In the genomic region with DNA sequence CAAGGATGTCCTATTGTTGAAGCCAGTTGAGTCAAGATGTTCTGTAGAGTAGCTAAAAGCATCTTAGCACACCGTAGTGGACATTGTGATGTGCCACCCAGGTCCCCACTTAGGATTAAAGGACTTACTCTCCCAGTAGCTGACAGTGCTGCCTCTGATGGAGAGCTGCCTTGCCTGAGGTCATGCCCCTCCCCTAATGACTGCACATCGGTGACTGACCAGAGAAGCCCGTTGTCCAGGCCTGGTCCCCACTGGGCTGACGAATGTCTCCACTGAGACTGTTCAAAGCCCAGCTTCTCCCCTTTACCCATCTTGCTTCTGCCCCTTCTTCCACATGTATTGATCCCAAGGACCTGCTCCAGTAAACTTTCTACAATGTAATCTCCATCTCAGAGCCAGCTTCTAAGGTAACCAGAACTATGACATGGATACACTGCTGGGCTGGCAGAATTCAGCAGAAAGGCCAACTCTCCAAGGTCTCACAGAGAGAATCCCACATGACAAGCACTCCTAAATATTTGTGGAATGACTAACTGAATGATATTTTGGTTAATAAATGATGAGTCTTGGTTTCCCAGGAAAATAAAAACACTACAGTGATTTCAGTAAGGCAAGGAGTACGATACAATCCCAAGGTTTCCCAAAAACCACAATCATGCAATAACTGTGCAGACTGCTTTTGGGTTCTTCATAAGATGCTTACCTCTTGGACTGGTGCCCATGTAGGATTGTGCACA, we compare ENCODE assay signal across 17 cellular contexts.
A peak's percentile ranks its signal among the peaks of the same experiment; 100 is the strongest.
DNase-seq lines count a peak whose midpoint lies in the region; ATAC-seq and TF ChIP-seq lines count a peak whose summit lies in the region.
"Had no signal": no experiment of that assay in that cellular context is flagged by ENCODE, and none has a peak within 500 bp of the region (broad histone marks: within the 10 kb centered on the region; RNA-seq: fewer than 3 reads in every experiment).

No MANE protein-coding gene starts in this region.

- H3K4me1 Mint-ChIP-seq in activated naive CD4-positive, alpha-beta T cell treated with anti-CD3 and anti-CD28 coated beads, Interleukin-2, amount 10 ng/mL, durations not matched to agents 7 days and 5 days = no peaks in the 10 kb centered on the region
- H3K4me1 Mint-ChIP-seq: activated B cell treated with CpG ODN at 0.5 μM for 24 hours; activated naive CD8-positive, alpha-beta T cell treated with anti-CD3 and anti-CD28 coated beads, Interleukin-2, amount 50 U/mL, for 24 hours; B cell had no signal

- H3K4me3 Mint-ChIP-seq in activated naive CD4-positive, alpha-beta T cell treated with anti-CD3 and anti-CD28 coated beads, Interleukin-2, amount 10 ng/mL, durations not matched to agents 7 days and 5 days = no peak overlapping the region
- H3K4me3 Mint-ChIP-seq: activated B cell treated with CpG ODN at 0.5 μM for 24 hours; activated naive CD8-positive, alpha-beta T cell treated with anti-CD3 and anti-CD28 coated beads, Interleukin-2, amount 50 U/mL, for 24 hours; B cell; dendritic cell treated with granulocyte-macrophage colony-stimulating factor and Interleukin-4, amounts not matched to agents 40 ng/mL and 50 ng/mL, for 4 days had no signal

- ATAC-seq in HG03520 (IDR thresholded peaks at IDR 0.05; ENCODE audit: unreplicated experiment) = no peak
- no peak for ATAC-seq in GM21723 (IDR thresholded peaks at IDR 0.05; ENCODE audit: unreplicated experiment)
- ATAC-seq: activated naive CD8-positive, alpha-beta T cell treated with anti-CD3 and anti-CD28 coated beads, Interleukin-2, amount 50 U/mL, for 24 hours had no signal

- no peaks in the 10 kb centered on the region for H3K9me3 Mint-ChIP-seq in activated naive CD4-positive, alpha-beta T cell treated with anti-CD3 and anti-CD28 coated beads, Interleukin-2, amount 10 ng/mL, durations not matched to agents 7 days and 5 days
- H3K9me3 Mint-ChIP-seq: activated B cell treated with CpG ODN at 0.5 μM for 24 hours; activated naive CD8-positive, alpha-beta T cell treated with anti-CD3 and anti-CD28 coated beads, Interleukin-2, amount 50 U/mL, for 24 hours; dendritic cell treated with granulocyte-macrophage colony-stimulating factor and Interleukin-4, amounts not matched to agents 40 ng/mL and 50 ng/mL, for 4 days had no signal

- TF ChIP-seq CTCF in AG09319 (IDR thresholded peaks at IDR 0.05; ENCODE audit: low read depth, low read length) = no peak
- TF ChIP-seq CTCF in cardiac fibroblast (IDR thresholded peaks at IDR 0.05; ENCODE audit: low read depth, low read length) = no peak

- CTCF ChIA-PET in activated naive CD4-positive, alpha-beta T cell treated with anti-CD3 and anti-CD28 coated beads, Interleukin-2, amount 10 ng/mL, durations not matched to agents 7 days and 5 days (lab: Charles Lee) = interaction anchor here (1.2 kb wide), 1 partner anchor 62 kb away, joined by 3 read pairs; no protein-coding TSS in a partner anchor

- H3K4me3 ChIP-seq in cardiac fibroblast (replicated peaks in 1 of 2; ENCODE audit: low read depth in 2 of 2, low read length in 2 of 2) = no peak overlapping the region

- H3K36me3 Mint-ChIP-seq in activated naive CD4-positive, alpha-beta T cell treated with anti-CD3 and anti-CD28 coated beads, Interleukin-2, amount 10 ng/mL, durations not matched to agents 7 days and 5 days = no peaks in the 10 kb centered on the region

- H3K27me3 Mint-ChIP-seq in activated naive CD4-positive, alpha-beta T cell treated with anti-CD3 and anti-CD28 coated beads, Interleukin-2, amount 10 ng/mL, durations not matched to agents 7 days and 5 days = peaks cover 19% of the 10 kb centered on the region
- H3K27me3 Mint-ChIP-seq: activated naive CD8-positive, alpha-beta T cell treated with anti-CD3 and anti-CD28 coated beads, Interleukin-2, amount 50 U/mL, for 24 hours had no signal

- DNase-seq in AG09319 (ENCODE audit: extremely low read depth, low read depth) (peak; percentile 24), LHCN-M2 (ENCODE audit: low read depth) (peak; percentile 79), cardiac fibroblast (ENCODE audit: low read depth in 2 of 2) (peak; percentile 13 to 36), kidney tubule cell (ENCODE audit: low spot score) (peak; percentile 94), DMS 273 treated with DMSO at 0.1 percent for 48 hours (lab: John Stamatoyannopoulos, UW) (no peak)
- no peak for DNase-seq in activated naive CD4-positive, alpha-beta T cell treated with anti-CD3 and anti-CD28 coated beads, Interleukin-2, amount 10 ng/mL, durations not matched to agents 7 days and 5 days
- DNase-seq: activated B cell treated with CpG ODN at 0.5 μM for 24 hours; activated naive CD8-positive, alpha-beta T cell treated with anti-CD3 and anti-CD28 coated beads, Interleukin-2, amount 50 U/mL, for 24 hours; activated T-cell treated with anti-CD3 and anti-CD28 coated beads, Interleukin-2, amount 50 U/mL, for 1 hour; midbrain; NCI-H1105 treated with DMSO at 0.1 percent for 48 hours; NCI-H345; nucleus accumbens had no signal

- H3K27ac Mint-ChIP-seq in activated naive CD4-positive, alpha-beta T cell treated with anti-CD3 and anti-CD28 coated beads, Interleukin-2, amount 10 ng/mL, durations not matched to agents 7 days and 5 days = no peak overlapping the region
- H3K27ac Mint-ChIP-seq: activated B cell treated with CpG ODN at 0.5 μM for 24 hours; activated naive CD8-positive, alpha-beta T cell treated with anti-CD3 and anti-CD28 coated beads, Interleukin-2, amount 50 U/mL, for 24 hours; B cell; dendritic cell treated with granulocyte-macrophage colony-stimulating factor and Interleukin-4, amounts not matched to agents 40 ng/mL and 50 ng/mL, for 4 days had no signal

Comparison
In these comparisons a context has a peak if more than half of its experiments do, and no peak if none do; other contexts are left out.
1. DNase-seq: peak in AG09319 (single experiment), LHCN-M2 (single experiment), cardiac fibroblast (2 of 2) and kidney tubule cell (single experiment); none in DMS 273 treated with DMSO at 0.1 percent for 48 hours (single experiment) and activated naive CD4-positive, alpha-beta T cell treated with anti-CD3 and anti-CD28 coated beads, Interleukin-2, amount 10 ng/mL, durations not matched to agents 7 days and 5 days (single experiment).